In genomic region chr12:59444932-59445331, GRCh38 we compare ENCODE assay signal across 13 cellular contexts.
A peak's percentile ranks its signal among the peaks of the same experiment; 100 is the strongest.
DNase-seq lines count a peak whose midpoint lies in the region; ATAC-seq and TF ChIP-seq lines count a peak whose summit lies in the region.
"Had no signal": no experiment of that assay in that cellular context is flagged by ENCODE, and none has a peak within 500 bp of the region (broad histone marks: within the 10 kb centered on the region; RNA-seq: fewer than 3 reads in every experiment).

No MANE protein-coding gene starts in this region.

- TF ChIP-seq CTCF in choroid plexus epithelial cell (conservative IDR thresholded peaks at IDR 0.05; ENCODE audit: low read depth, low read length) (peak; percentile 52), retinal pigment epithelial cell (conservative IDR thresholded peaks at IDR 0.05; ENCODE audit: low read depth, low read length) (peak; percentile 38)

- ATAC-seq in GM18858 (IDR thresholded peaks at IDR 0.05; ENCODE audit: unreplicated experiment): no peak
- ATAC-seq in HG03039 (IDR thresholded peaks at IDR 0.05; ENCODE audit: unreplicated experiment): no peak
- ATAC-seq: sciatic nerve had no signal

- DNase-seq in stimulated activated CD4-positive, alpha-beta T cell treated with anti-CD3 and anti-CD28 coated beads, Interleukin-15, amount 100 ng/mL, for 24 hours: peak; percentile 10
- no peak for DNase-seq in stimulated activated CD4-positive, alpha-beta T cell treated with anti-CD3 and anti-CD28 coated beads, Interleukin-4, amount 100 ng/mL, for 4 hours
- DNase-seq in NAMALWA (ENCODE audit: low spot score) (peak; percentile 13), choroid plexus epithelial cell (ENCODE audit: low read depth) (peak; percentile 53), retinal pigment epithelial cell (ENCODE audit: low read depth) (no peak), LoVo (ENCODE audit: low spot score) (no peak)
- DNase-seq: DMS79, KBM-7, NCI-H526 had no signal

- H3K4me3 ChIP-seq in choroid plexus epithelial cell (ENCODE audit: low read depth, low read length) (no peak overlapping the region), retinal pigment epithelial cell (ENCODE audit: low read length) (no peak overlapping the region)
- H3K4me3 ChIP-seq: lung had no signal

Comparison
In these comparisons a context has a peak if more than half of its experiments do, and no peak if none do; other contexts are left out.
1. DNase-seq: peak in stimulated activated CD4-positive, alpha-beta T cell treated with anti-CD3 and anti-CD28 coated beads, Interleukin-15, amount 100 ng/mL, for 24 hours (single experiment), NAMALWA (single experiment) and choroid plexus epithelial cell (single experiment); none in stimulated activated CD4-positive, alpha-beta T cell treated with anti-CD3 and anti-CD28 coated beads, Interleukin-4, amount 100 ng/mL, for 4 hours (0 of 2), retinal pigment epithelial cell (single experiment) and LoVo (single experiment).